1 cellular context compared by ENCODE assay signal in the genomic region with DNA sequence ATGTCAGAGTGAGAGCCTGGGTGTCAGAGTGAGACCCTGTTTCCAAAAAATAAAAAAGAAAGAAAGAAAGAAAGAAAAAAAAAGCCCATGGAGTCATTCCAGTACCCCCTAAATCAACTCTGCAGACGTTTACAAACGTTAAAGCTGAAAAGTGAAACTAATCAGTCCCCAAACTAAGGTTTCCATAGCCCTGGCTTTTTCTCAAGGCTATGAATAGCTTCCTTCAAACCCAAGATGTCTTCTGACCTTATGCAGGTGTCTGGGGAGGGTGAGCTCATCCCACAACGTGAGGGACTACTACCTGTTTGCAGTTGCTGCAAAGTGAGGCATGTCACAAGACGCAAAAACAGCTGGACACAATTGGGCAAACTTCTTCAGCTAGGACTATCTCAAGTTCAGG.
TF ChIP-seq lines count a peak whose summit lies in the region.

No MANE protein-coding gene starts in this region.

TF ChIP-seq in GM12878, 131 proteins besides CTCF, POLR2A, EP300 and RAD21 (continued from another document and continues in another):
- TF ChIP-seq, protein P1, sequence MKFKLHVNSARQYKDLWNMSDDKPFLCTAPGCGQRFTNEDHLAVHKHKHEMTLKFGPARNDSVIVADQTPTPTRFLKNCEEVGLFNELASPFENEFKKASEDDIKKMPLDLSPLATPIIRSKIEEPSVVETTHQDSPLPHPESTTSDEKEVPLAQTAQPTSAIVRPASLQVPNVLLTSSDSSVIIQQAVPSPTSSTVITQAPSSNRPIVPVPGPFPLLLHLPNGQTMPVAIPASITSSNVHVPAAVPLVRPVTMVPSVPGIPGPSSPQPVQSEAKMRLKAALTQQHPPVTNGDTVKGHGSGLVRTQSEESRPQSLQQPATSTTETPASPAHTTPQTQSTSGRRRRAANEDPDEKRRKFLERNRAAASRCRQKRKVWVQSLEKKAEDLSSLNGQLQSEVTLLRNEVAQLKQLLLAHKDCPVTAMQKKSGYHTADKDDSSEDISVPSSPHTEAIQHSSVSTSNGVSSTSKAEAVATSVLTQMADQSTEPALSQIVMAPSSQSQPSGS (IDR thresholded peaks at IDR 0.05; ENCODE audit: low read length): peak; percentile 74
- peak; percentile 43; the same call in 1 of the 2 replicates for TF ChIP-seq CBX5 (IDR thresholded peaks at IDR 0.05; ENCODE audit: low read depth)
- TF ChIP-seq JUNB (IDR thresholded peaks at IDR 0.05): peak; percentile 83
- TF ChIP-seq, protein P2, sequence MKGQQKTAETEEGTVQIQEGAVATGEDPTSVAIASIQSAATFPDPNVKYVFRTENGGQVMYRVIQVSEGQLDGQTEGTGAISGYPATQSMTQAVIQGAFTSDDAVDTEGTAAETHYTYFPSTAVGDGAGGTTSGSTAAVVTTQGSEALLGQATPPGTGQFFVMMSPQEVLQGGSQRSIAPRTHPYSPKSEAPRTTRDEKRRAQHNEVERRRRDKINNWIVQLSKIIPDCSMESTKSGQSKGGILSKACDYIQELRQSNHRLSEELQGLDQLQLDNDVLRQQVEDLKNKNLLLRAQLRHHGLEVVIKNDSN (IDR thresholded peaks at IDR 0.05; ENCODE audit: borderline replicate concordance, extremely low read length, insufficient read depth, low read depth, low read length): no peak
- TF ChIP-seq MYC (IDR thresholded peaks at IDR 0.05; ENCODE audit: insufficient read depth, insufficient read length, insufficient replicate concordance, low read length, severe bottlenecking): no peak
- TF ChIP-seq SP1 (IDR thresholded peaks at IDR 0.05; ENCODE audit: low read depth, low read length): no peak
- TF ChIP-seq EGR1 (IDR thresholded peaks at IDR 0.05; ENCODE audit: borderline replicate concordance in 1 of 2, low read depth in 2 of 2, low read length in 2 of 2): no peak
- no peak for TF ChIP-seq POLR2AphosphoS5 (IDR thresholded peaks at IDR 0.05; ENCODE audit: low read length)
- no peak for TF ChIP-seq SIN3A (IDR thresholded peaks at IDR 0.05; ENCODE audit: low read depth, low read length)
- TF ChIP-seq, protein P3, sequence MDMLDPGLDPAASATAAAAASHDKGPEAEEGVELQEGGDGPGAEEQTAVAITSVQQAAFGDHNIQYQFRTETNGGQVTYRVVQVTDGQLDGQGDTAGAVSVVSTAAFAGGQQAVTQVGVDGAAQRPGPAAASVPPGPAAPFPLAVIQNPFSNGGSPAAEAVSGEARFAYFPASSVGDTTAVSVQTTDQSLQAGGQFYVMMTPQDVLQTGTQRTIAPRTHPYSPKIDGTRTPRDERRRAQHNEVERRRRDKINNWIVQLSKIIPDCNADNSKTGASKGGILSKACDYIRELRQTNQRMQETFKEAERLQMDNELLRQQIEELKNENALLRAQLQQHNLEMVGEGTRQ (IDR thresholded peaks at IDR 0.05; ENCODE audit: borderline replicate concordance, low read depth, low read length): no peak; the same call in 1 of the 2 replicates
- no peak for TF ChIP-seq ESRRA (IDR thresholded peaks at IDR 0.05; ENCODE audit: low read length)
- TF ChIP-seq MTA2 (IDR thresholded peaks at IDR 0.05; ENCODE audit: low read depth): peak; percentile 80
- TF ChIP-seq ATF7 (IDR thresholded peaks at IDR 0.05; ENCODE audit: low read depth): peak; percentile 78
- no peak for TF ChIP-seq RB1 (IDR thresholded peaks at IDR 0.05; ENCODE audit: borderline replicate concordance)
- no peak for TF ChIP-seq STAT3 (IDR thresholded peaks at IDR 0.05; ENCODE audit: low read depth, low read length)
- TF ChIP-seq, protein P4, sequence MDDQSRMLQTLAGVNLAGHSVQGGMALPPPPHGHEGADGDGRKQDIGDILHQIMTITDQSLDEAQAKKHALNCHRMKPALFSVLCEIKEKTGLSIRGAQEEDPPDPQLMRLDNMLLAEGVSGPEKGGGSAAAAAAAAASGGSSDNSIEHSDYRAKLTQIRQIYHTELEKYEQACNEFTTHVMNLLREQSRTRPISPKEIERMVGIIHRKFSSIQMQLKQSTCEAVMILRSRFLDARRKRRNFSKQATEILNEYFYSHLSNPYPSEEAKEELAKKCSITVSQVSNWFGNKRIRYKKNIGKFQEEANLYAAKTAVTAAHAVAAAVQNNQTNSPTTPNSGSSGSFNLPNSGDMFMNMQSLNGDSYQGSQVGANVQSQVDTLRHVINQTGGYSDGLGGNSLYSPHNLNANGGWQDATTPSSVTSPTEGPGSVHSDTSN (IDR thresholded peaks at IDR 0.05; ENCODE audit: insufficient replicate concordance, low read depth, low read length): no peak
- TF ChIP-seq, protein P5, sequence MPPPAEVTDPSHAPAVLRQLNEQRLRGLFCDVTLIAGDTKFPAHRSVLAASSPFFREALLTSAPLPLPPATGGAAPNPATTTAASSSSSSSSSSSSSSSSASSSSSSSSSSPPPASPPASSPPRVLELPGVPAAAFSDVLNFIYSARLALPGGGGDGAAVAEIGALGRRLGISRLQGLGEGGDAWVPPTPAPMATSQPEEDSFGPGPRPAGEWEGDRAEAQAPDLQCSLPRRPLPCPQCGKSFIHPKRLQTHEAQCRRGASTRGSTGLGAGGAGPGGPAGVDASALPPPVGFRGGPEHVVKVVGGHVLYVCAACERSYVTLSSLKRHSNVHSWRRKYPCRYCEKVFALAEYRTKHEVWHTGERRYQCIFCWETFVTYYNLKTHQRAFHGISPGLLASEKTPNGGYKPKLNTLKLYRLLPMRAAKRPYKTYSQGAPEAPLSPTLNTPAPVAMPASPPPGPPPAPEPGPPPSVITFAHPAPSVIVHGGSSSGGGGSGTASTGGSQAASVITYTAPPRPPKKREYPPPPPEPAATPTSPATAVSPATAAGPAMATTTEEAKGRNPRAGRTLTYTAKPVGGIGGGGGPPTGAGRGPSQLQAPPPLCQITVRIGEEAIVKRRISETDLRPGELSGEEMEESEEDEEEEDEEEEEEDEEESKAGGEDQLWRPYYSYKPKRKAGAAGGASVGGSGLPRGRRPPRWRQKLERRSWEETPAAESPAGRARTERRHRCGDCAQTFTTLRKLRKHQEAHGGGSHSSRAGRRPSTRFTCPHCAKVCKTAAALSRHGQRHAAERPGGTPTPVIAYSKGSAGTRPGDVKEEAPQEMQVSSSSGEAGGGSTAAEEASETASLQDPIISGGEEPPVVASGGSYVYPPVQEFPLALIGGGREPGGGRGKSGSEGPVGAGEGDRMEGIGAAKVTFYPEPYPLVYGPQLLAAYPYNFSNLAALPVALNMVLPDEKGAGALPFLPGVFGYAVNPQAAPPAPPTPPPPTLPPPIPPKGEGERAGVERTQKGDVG (CRISPR knock-in tag; IDR thresholded peaks at IDR 0.05): no peak
- TF ChIP-seq, protein P6, sequence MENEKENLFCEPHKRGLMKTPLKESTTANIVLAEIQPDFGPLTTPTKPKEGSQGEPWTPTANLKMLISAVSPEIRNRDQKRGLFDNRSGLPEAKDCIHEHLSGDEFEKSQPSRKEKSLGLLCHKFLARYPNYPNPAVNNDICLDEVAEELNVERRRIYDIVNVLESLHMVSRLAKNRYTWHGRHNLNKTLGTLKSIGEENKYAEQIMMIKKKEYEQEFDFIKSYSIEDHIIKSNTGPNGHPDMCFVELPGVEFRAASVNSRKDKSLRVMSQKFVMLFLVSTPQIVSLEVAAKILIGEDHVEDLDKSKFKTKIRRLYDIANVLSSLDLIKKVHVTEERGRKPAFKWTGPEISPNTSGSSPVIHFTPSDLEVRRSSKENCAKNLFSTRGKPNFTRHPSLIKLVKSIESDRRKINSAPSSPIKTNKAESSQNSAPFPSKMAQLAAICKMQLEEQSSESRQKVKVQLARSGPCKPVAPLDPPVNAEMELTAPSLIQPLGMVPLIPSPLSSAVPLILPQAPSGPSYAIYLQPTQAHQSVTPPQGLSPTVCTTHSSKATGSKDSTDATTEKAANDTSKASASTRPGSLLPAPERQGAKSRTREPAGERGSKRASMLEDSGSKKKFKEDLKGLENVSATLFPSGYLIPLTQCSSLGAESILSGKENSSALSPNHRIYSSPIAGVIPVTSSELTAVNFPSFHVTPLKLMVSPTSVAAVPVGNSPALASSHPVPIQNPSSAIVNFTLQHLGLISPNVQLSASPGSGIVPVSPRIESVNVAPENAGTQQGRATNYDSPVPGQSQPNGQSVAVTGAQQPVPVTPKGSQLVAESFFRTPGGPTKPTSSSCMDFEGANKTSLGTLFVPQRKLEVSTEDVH (IDR thresholded peaks at IDR 0.05; ENCODE audit: low read depth, partially characterized antibody): no peak
- TF ChIP-seq CREM (IDR thresholded peaks at IDR 0.05; ENCODE audit: low read depth): peak; percentile 64; the same call in 1 of the 2 replicates
- no peak for TF ChIP-seq SMAD1 (IDR thresholded peaks at IDR 0.05; ENCODE audit: low read depth, partially characterized antibody)
- no peak for TF ChIP-seq HDGF (IDR thresholded peaks at IDR 0.05)
- TF ChIP-seq, protein P7, sequence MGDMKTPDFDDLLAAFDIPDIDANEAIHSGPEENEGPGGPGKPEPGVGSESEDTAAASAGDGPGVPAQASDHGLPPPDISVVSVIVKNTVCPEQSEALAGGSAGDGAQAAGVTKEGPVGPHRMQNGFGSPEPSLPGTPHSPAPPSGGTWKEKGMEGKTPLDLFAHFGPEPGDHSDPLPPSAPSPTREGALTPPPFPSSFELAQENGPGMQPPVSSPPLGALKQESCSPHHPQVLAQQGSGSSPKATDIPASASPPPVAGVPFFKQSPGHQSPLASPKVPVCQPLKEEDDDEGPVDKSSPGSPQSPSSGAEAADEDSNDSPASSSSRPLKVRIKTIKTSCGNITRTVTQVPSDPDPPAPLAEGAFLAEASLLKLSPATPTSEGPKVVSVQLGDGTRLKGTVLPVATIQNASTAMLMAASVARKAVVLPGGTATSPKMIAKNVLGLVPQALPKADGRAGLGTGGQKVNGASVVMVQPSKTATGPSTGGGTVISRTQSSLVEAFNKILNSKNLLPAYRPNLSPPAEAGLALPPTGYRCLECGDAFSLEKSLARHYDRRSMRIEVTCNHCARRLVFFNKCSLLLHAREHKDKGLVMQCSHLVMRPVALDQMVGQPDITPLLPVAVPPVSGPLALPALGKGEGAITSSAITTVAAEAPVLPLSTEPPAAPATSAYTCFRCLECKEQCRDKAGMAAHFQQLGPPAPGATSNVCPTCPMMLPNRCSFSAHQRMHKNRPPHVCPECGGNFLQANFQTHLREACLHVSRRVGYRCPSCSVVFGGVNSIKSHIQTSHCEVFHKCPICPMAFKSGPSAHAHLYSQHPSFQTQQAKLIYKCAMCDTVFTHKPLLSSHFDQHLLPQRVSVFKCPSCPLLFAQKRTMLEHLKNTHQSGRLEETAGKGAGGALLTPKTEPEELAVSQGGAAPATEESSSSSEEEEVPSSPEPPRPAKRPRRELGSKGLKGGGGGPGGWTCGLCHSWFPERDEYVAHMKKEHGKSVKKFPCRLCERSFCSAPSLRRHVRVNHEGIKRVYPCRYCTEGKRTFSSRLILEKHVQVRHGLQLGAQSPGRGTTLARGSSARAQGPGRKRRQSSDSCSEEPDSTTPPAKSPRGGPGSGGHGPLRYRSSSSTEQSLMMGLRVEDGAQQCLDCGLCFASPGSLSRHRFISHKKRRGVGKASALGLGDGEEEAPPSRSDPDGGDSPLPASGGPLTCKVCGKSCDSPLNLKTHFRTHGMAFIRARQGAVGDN (IDR thresholded peaks at IDR 0.05): peak; percentile 45; the same call in 1 of the 2 replicates
- TF ChIP-seq, protein P8, sequence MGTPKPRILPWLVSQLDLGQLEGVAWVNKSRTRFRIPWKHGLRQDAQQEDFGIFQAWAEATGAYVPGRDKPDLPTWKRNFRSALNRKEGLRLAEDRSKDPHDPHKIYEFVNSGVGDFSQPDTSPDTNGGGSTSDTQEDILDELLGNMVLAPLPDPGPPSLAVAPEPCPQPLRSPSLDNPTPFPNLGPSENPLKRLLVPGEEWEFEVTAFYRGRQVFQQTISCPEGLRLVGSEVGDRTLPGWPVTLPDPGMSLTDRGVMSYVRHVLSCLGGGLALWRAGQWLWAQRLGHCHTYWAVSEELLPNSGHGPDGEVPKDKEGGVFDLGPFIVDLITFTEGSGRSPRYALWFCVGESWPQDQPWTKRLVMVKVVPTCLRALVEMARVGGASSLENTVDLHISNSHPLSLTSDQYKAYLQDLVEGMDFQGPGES (IDR thresholded peaks at IDR 0.05): no peak
- TF ChIP-seq CBFB (IDR thresholded peaks at IDR 0.05; ENCODE audit: low read depth): no peak
- peak in 1 of 2 experiments; percentile 57; a peak in 1 of 4 replicates for TF ChIP-seq BHLHE40 (IDR thresholded peaks at IDR 0.05; ENCODE audit: borderline replicate concordance in 1 of 2, low read depth in 2 of 2, low read length in 1 of 2)
- no peak for TF ChIP-seq FOS (IDR thresholded peaks at IDR 0.05; ENCODE audit: borderline replicate concordance, extremely low read depth, insufficient read length)
- TF ChIP-seq NR2F1 (conservative IDR thresholded peaks at IDR 0.05): peak; percentile 63; the same call in 1 of the 2 replicates
- TF ChIP-seq GATAD2B (conservative IDR thresholded peaks at IDR 0.05; ENCODE audit: low read depth): no peak
- TF ChIP-seq ETV6 (conservative IDR thresholded peaks at IDR 0.05 in 1 of 2, IDR thresholded peaks at IDR 0.05 in 1 of 2; ENCODE audit: borderline replicate concordance in 1 of 2, low read depth in 1 of 2): peak in 1 of 2 experiments; percentile 13; a peak in 1 of 4 replicates
- TF ChIP-seq, protein P9, sequence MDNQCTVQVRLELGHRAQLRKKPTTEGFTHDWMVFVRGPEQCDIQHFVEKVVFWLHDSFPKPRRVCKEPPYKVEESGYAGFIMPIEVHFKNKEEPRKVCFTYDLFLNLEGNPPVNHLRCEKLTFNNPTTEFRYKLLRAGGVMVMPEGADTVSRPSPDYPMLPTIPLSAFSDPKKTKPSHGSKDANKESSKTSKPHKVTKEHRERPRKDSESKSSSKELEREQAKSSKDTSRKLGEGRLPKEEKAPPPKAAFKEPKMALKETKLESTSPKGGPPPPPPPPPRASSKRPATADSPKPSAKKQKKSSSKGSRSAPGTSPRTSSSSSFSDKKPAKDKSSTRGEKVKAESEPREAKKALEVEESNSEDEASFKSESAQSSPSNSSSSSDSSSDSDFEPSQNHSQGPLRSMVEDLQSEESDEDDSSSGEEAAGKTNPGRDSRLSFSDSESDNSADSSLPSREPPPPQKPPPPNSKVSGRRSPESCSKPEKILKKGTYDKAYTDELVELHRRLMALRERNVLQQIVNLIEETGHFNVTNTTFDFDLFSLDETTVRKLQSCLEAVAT (IDR thresholded peaks at IDR 0.05): no peak
- peak; percentile 28; the same call in 1 of the 2 replicates for TF ChIP-seq IRF4 (IDR thresholded peaks at IDR 0.05; ENCODE audit: low read depth, low read length)
- TF ChIP-seq TCF7 (IDR thresholded peaks at IDR 0.05; ENCODE audit: borderline replicate concordance): no peak
- TF ChIP-seq RELA (IDR thresholded peaks at IDR 0.05; ENCODE audit: borderline replicate concordance, partially characterized antibody): no peak
- peak; percentile 59; the same call in 1 of the 2 replicates for TF ChIP-seq IKZF1 (conservative IDR thresholded peaks at IDR 0.05)
- TF ChIP-seq NR2C1 (IDR thresholded peaks at IDR 0.05): no peak
- no peak for TF ChIP-seq BACH1 (IDR thresholded peaks at IDR 0.05; ENCODE audit: borderline replicate concordance)
- TF ChIP-seq EZH2 (IDR thresholded peaks at IDR 0.05; ENCODE audit: borderline replicate concordance, control insufficient read depth, low read depth, low read length): no peak
- no peak for TF ChIP-seq SPI1 (IDR thresholded peaks at IDR 0.05; ENCODE audit: borderline replicate concordance, insufficient read depth, low read depth, low read length)
- TF ChIP-seq RCOR1 (conservative IDR thresholded peaks at IDR 0.05; ENCODE audit: low read depth, low read length): no peak
- TF ChIP-seq PAX8 (IDR thresholded peaks at IDR 0.05): no peak
- TF ChIP-seq FOXK2 (IDR thresholded peaks at IDR 0.05): no peak
- TF ChIP-seq YY1 (IDR thresholded peaks at IDR 0.05; ENCODE audit: low read depth, low read length): peak; percentile 17; the same call in 1 of the 2 replicates
- peak; percentile 90 for TF ChIP-seq NFIC (IDR thresholded peaks at IDR 0.05; ENCODE audit: low read depth, low read length)
